8 cellular contexts compared by ENCODE assay signal in the genomic region with DNA sequence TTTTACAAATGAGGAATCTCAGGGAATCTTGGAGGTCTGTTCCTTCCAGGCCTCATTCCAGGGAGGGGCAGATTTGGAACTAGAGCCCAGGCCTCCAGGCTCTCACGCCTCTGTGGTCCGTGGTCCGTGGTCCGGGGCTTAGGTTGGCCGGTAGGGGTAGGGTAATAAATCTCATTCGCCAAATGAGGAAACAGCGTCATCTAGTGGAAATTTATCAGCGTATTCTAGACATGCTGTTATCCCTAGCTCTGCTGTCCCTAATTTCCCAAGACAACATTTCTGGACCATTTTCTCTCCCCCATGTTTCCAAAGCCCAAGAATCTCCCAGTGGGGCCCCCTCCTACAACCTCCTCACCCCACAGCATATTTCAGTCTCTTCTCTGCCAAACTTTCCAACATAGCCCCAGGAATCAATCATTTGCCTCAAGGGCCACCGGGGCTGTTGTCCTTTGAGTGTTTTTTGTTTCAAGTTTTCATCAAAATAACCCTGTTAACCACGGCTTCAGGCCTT.
A peak's percentile ranks its signal among the peaks of the same experiment; 100 is the strongest.
DNase-seq lines count a peak whose midpoint lies in the region; ATAC-seq, FAIRE-seq and TF ChIP-seq lines count a peak whose summit lies in the region.

No MANE protein-coding gene starts in this region.

- ATAC-seq in Right ventricle myocardium inferior (peak; percentile 44), HG02610 (IDR thresholded peaks at IDR 0.05; ENCODE audit: unreplicated experiment) (peak; percentile 67)

- H3K9me3 ChIP-seq in mammary epithelial cell (replicated peaks; ENCODE audit: insufficient read depth, low read length) = no peaks in the 10 kb centered on the region

- intact Hi-C loops in Right ventricle myocardium inferior (cut with DNase I) = loop anchor here (1.0 to 10.0 kb wide), 4 partner anchors 182 to 666 kb away; no protein-coding TSS in a partner anchor
- intact Hi-C loops in cardiac septum (cut with DNase I) = loop anchor here (1.0 to 10.0 kb wide), 6 partner anchors 59 to 666 kb away; no protein-coding TSS in a partner anchor
- intact Hi-C loops in mammary epithelial cell (cut with micrococcal nuclease) = loop anchor here (1.0 to 5.0 kb wide), 11 partner anchors 59 to 712 kb away; no protein-coding TSS in a partner anchor

- no peaks in the 10 kb centered on the region for H3K36me3 ChIP-seq in mammary epithelial cell (ENCODE audit: insufficient read depth, low read length)

- H3K4me2 ChIP-seq in mammary epithelial cell (ENCODE audit: insufficient read depth, low read depth, low read length) = no peak overlapping the region

- no peak overlapping the region for H3K9ac ChIP-seq in mammary epithelial cell (ENCODE audit: insufficient read depth, low read length)

- CTCF ChIA-PET in mammary epithelial cell (lab: Charles Lee; ENCODE audit: low non-redundant PET) = interaction anchor here (0.7 to 1.0 kb wide), 4 partner anchors 59 to 1010 kb away, joined by 4 to 6 read pairs (median 5); no protein-coding TSS in a partner anchor

- peak; percentile 94 to 95 for TF ChIP-seq CTCF in mammary epithelial cell (conservative IDR thresholded peaks at IDR 0.05 in 1 of 2, IDR thresholded peaks at IDR 0.05 in 1 of 2; ENCODE audit: extremely low read depth in 1 of 2, insufficient read depth in 1 of 2, low read depth in 1 of 2, low read length in 2 of 2)

- no peaks in the 10 kb centered on the region for H3K27me3 ChIP-seq in mammary epithelial cell (ENCODE audit: insufficient read depth, low read length)

- in situ Hi-C loops in mammary epithelial cell (cut with MboI; ENCODE audit: low sequenced_read_pairs in 2 of 2) = loop anchor here (5.0 to 25.0 kb wide), 4 partner anchors 112 to 651 kb away; no protein-coding TSS in a partner anchor

- WGBS in mammary epithelial cell (ENCODE audit: low coverage, missing lambda C conversion rate) = 12% methylated on average over 10 of the region's 10 CpGs

- peak overlapping the region; percentile 37 for H2AFZ ChIP-seq in mammary epithelial cell (ENCODE audit: low read depth, low read length)

- peaks cover 7% of the 10 kb centered on the region for H3K4me1 ChIP-seq in mammary epithelial cell (ENCODE audit: insufficient read depth, low read length)

- peak; percentile 98 for FAIRE-seq in islet of Langerhans (lab: Jason Lieb, UNC)

- BruUV-seq in mammary epithelial cell (replicated peaks; lab: Mats Ljungman, UMichigan) = no TSS peak

- dilution Hi-C loops in mammary epithelial cell (cut with HindIII; ENCODE audit: low sequenced_read_pairs) = loop anchor here (5.0 kb wide), 5 partner anchors 151 to 701 kb away; no protein-coding TSS in a partner anchor

- H3K79me2 ChIP-seq in mammary epithelial cell (ENCODE audit: insufficient read depth, low read length) = no peaks in the 10 kb centered on the region

- no peak overlapping the region for H3K27ac ChIP-seq in mammary epithelial cell (ENCODE audit: insufficient read depth, low read depth, low read length)

- no peaks in the 10 kb centered on the region for H4K20me1 ChIP-seq in mammary epithelial cell (ENCODE audit: insufficient read depth, low read length)

- DNase-seq in Right ventricle myocardium inferior (ENCODE audit: missing footprints) (no peak), cardiac septum (ENCODE audit: low spot score) (no peak), NCI-H1092 (lab: John Stamatoyannopoulos, UW) (peak; percentile 69), SK-N-DZ (ENCODE audit: low spot score) (peak; percentile 52), mammary epithelial cell (peak; percentile 72)
- DNase-seq in stimulated activated CD4-positive, alpha-beta T cell treated with anti-CD3 and anti-CD28 coated beads, Interleukin-12 subunit alpha, Interleukin-12 subunit beta, amount 100 ng/mL, for 4 hours = peak; percentile 3

- H3K4me3 ChIP-seq in mammary epithelial cell (replicated peaks in 1 of 3; ENCODE audit: insufficient read depth in 1 of 3, low read depth in 2 of 3, low read length in 3 of 3) = no peak overlapping the region

Comparison
In these comparisons a context has a peak if more than half of its experiments do, and no peak if none do; other contexts are left out.
1. DNase-seq: peak in NCI-H1092 (single experiment), SK-N-DZ (single experiment), mammary epithelial cell (single experiment) and stimulated activated CD4-positive, alpha-beta T cell treated with anti-CD3 and anti-CD28 coated beads, Interleukin-12 subunit alpha, Interleukin-12 subunit beta, amount 100 ng/mL, for 4 hours (single experiment); none in Right ventricle myocardium inferior (single experiment) and cardiac septum (single experiment).